In the genomic region with DNA sequence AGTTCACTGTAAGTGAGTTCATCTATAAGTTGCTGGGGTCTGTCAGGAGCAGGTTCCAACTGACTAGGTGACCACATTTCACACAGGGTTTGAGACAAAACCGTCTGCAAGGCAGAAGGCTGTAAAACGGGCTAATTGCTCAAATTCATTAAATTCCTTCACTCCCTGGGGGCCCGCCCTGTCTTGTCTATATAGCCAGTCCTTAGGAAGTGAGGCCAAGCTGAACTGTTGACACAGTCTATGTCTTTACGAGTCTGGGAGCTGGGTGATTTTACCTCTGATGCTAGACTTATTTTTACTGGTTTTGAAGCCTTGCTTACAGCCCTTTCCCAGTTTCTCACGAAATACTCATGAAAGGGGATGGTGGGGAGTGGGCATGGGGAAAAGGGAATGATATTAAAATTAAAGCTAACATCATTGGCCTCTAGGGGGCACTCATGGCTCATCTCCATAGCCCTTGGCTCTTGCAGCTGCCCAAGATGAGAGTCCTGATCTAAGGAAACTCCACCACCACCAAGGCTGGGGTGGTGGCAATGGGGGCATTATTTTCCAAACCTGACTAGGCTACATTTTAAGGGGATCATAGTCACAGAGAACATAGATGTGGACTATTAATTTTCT, we compare ENCODE assay signal across 9 cellular contexts. TPM values are rescaled to one million over a fixed set of nuclear protein-coding genes. Genes with fewer than 3 reads are reported as not detected.
DNase-seq lines count a peak whose midpoint lies in the region; ATAC-seq and TF ChIP-seq lines count a peak whose summit lies in the region.
"Not testable (repeated sequence)": the region's sequence is repeated elsewhere in the genome, so short reads cannot be mapped to it uniquely, and the experiment has no call there.
"Had no signal": no experiment of that assay in that cellular context is flagged by ENCODE, and none has a peak within 500 bp of the region (broad histone marks: within the 10 kb centered on the region; RNA-seq: fewer than 3 reads in every experiment).

No MANE protein-coding gene starts in this region.

- H4K5ac ChIP-seq in mesendoderm (ENCODE audit: low read length), result not testable (repeated sequence)

- H3K9ac ChIP-seq in mesendoderm (ENCODE audit: low read length), result not testable (repeated sequence)

- not testable (repeated sequence) for H3K79me2 ChIP-seq in mesendoderm (ENCODE audit: control insufficient read depth, insufficient read depth, low read length)

- H3K27me3 ChIP-seq in mesendoderm (ENCODE audit: insufficient read depth, low read length, poor library complexity), result not testable (repeated sequence)

- H2AK5ac ChIP-seq in mesendoderm (ENCODE audit: low read length), result not testable (repeated sequence)

- ATAC-seq in stimulated activated naive CD8-positive, alpha-beta T cell treated with anti-CD3 and anti-CD28 coated beads, Interleukin-15, amount 100 ng/mL, for 72 hours, result peak; percentile 56

- peak; percentile 73 for DNase-seq in DMS 273 (lab: John Stamatoyannopoulos, UW; ENCODE audit: unreplicated experiment)
- DNase-seq in HFFc6, result peak; percentile 9
- peak; percentile 1 for DNase-seq in NCI-H2196 (lab: John Stamatoyannopoulos, UW; ENCODE audit: unreplicated experiment)
- DNase-seq in SKM-1 (lab: John Stamatoyannopoulos, UW; ENCODE audit: unreplicated experiment), result peak; percentile 13
- not testable (repeated sequence) for DNase-seq in astrocyte of the spinal cord (ENCODE audit: low read depth, low spot score)
- DNase-seq in glomerular endothelial cell (ENCODE audit: extremely low read depth, low read depth, low spot score), result peak; percentile 10
- DNase-seq in mesendoderm, result peak; percentile 61
- DNase-seq in stimulated activated naive CD8-positive, alpha-beta T cell treated with anti-CD3 and anti-CD28 coated beads, Interleukin-15, amount 100 ng/mL, for 72 hours, result peak; percentile 18 to 20

- H3K4me3 ChIP-seq in astrocyte of the spinal cord (ENCODE audit: low read depth, low read length); mesendoderm (ENCODE audit: low read length): not testable (repeated sequence)

- TF ChIP-seq CTCF in HFFc6 (IDR thresholded peaks at IDR 0.05) (peak; percentile 80), astrocyte of the spinal cord (IDR thresholded peaks at IDR 0.05; ENCODE audit: low read depth, low read length) (peak; percentile 25)

- not testable (repeated sequence) for H3K9me3 Mint-ChIP-seq in HFFc6; stimulated activated naive CD8-positive, alpha-beta T cell treated with anti-CD3 and anti-CD28 coated beads, Interleukin-15, amount 100 ng/mL, for 72 hours

- not testable (repeated sequence) for H3K56ac ChIP-seq in mesendoderm (ENCODE audit: low read length)

- not testable (repeated sequence) for H3K4me1 Mint-ChIP-seq in HFFc6 (ENCODE audit: low read depth); stimulated activated naive CD8-positive, alpha-beta T cell treated with anti-CD3 and anti-CD28 coated beads, Interleukin-15, amount 100 ng/mL, for 72 hours

- H3K4me2 ChIP-seq in mesendoderm (ENCODE audit: low read length), result not testable (repeated sequence)

- not testable (repeated sequence) for H3K27ac ChIP-seq in mesendoderm (ENCODE audit: low read depth, low read length)

- H2BK5ac ChIP-seq in mesendoderm (ENCODE audit: low read length), result not testable (repeated sequence)

- WGBS in mesendoderm (ENCODE audit: extremely low coverage, insufficient coverage, low lambda C conversion rate), result no CpG with 5 or more reads among the region's 5 CpGs

- H3K4me1 ChIP-seq in mesendoderm (ENCODE audit: control insufficient read depth, low read depth, low read length), result not testable (repeated sequence)

- H3K36me3 ChIP-seq in mesendoderm (ENCODE audit: control insufficient read depth, insufficient read depth, low read length), result not testable (repeated sequence)

- not testable (repeated sequence) for H3K18ac ChIP-seq in mesendoderm (ENCODE audit: low read length)

- in situ Hi-C loops in astrocyte of the spinal cord (cut with HindIII; ENCODE audit: low sequenced_read_pairs), result not testable (repeated sequence)

- not testable (repeated sequence) for H3K4ac ChIP-seq in mesendoderm (ENCODE audit: low read depth, low read length)

- H3K23ac ChIP-seq in mesendoderm (ENCODE audit: low read length), result not testable (repeated sequence)

- not testable (repeated sequence) for H2BK120ac ChIP-seq in mesendoderm (ENCODE audit: low read depth, low read length)

- not testable (repeated sequence) for H3K79me1 ChIP-seq in mesendoderm (ENCODE audit: low read length)

- not testable (repeated sequence) for H3K36me3 Mint-ChIP-seq in HFFc6 (ENCODE audit: low read depth)

- H4K8ac ChIP-seq in mesendoderm (ENCODE audit: low read depth, low read length), result not testable (repeated sequence)

- H3K27ac Mint-ChIP-seq in HFFc6; stimulated activated naive CD8-positive, alpha-beta T cell treated with anti-CD3 and anti-CD28 coated beads, Interleukin-15, amount 100 ng/mL, for 72 hours: not testable (repeated sequence)

- not testable (repeated sequence) for H3K27me3 Mint-ChIP-seq in HFFc6 (ENCODE audit: insufficient read depth); stimulated activated naive CD8-positive, alpha-beta T cell treated with anti-CD3 and anti-CD28 coated beads, Interleukin-15, amount 100 ng/mL, for 72 hours

- H2BK15ac ChIP-seq in mesendoderm (replicated peaks; ENCODE audit: low read depth), result not testable (repeated sequence)

- H3K4me3 Mint-ChIP-seq in HFFc6; stimulated activated naive CD8-positive, alpha-beta T cell treated with anti-CD3 and anti-CD28 coated beads, Interleukin-15, amount 100 ng/mL, for 72 hours: not testable (repeated sequence)

RNA-seq across cellular contexts. Expression of a gene that starts 37.8 kb away (rescaled TPM):
- total RNA-seq in HFFc6 (2021; fragmentation: NEBNext Ultra II Directional; extraction: Animal tissue kit (Norgen Biotek cat#: 25700)), result not detected
- total RNA-seq in glomerular endothelial cell, result not detected in 2 replicates
- not detected for polyA plus RNA-seq in mesendoderm (2013, experiment 1 of 2)
- not detected for polyA plus RNA-seq in mesendoderm (2013, experiment 2 of 2)
- total RNA-seq: occipital lobe had no signal

RNA-seq across cellular contexts. Expression of a gene that starts 57.1 kb away (rescaled TPM):
- total RNA-seq in HFFc6 (2021; fragmentation: NEBNext Ultra II Directional; extraction: Animal tissue kit (Norgen Biotek cat#: 25700)), result 10 to 100 TPM; 17.6 to 26.3 (median 22.8) TPM
- 29.1 and 38.8 TPM in 2 replicates for total RNA-seq in glomerular endothelial cell
- polyA plus RNA-seq in mesendoderm (2013, experiment 1 of 2), result 95.7 TPM
- 92.3 TPM for polyA plus RNA-seq in mesendoderm (2013, experiment 2 of 2)
